In genomic region chr4:186660403-186660802, GRCh38 we compare ENCODE assay signal across 34 cellular contexts.
"Had no signal": no experiment of that assay in that cellular context is flagged by ENCODE, and none has a peak within 500 bp of the region (broad histone marks: within the 10 kb centered on the region; RNA-seq: fewer than 3 reads in every experiment).

No MANE protein-coding gene starts in this region.

- H3K4me1 Mint-ChIP-seq: activated CD4-positive, alpha-beta T cell treated with anti-CD3 and anti-CD28 coated beads for 36 hours; activated CD4-positive, alpha-beta T cell treated with anti-CD3 and anti-CD28 coated beads, Interleukin-2, amount 10 ng/mL, durations not matched to agents 24 days and 14 days; activated CD8-positive, alpha-beta memory T cell treated with anti-CD3 and anti-CD28 coated beads, Interleukin-2, amount 10 ng/mL, durations not matched to agents 7 days and 5 days; activated naive CD4-positive, alpha-beta T cell treated with anti-CD3 and anti-CD28 coated beads, Interleukin-2, amount 10 ng/mL, durations not matched to agents 7 days and 5 days; activated naive CD8-positive, alpha-beta T cell treated with anti-CD3 and anti-CD28 coated beads, Interleukin-2, amount 10 ng/mL, durations not matched to agents 7 days and 5 days; T-helper 17 cell had no signal

- H3K9me3 Mint-ChIP-seq: activated CD4-positive, alpha-beta memory T cell treated with anti-CD3 and anti-CD28 coated beads for 36 hours; activated CD4-positive, alpha-beta T cell treated with anti-CD3 and anti-CD28 coated beads, Interleukin-2, amount 10 ng/mL, durations not matched to agents 24 days and 14 days; activated naive CD4-positive, alpha-beta T cell treated with anti-CD3 and anti-CD28 coated beads, Interleukin-2, amount 50 U/mL, for 72 hours; activated naive CD8-positive, alpha-beta T cell treated with anti-CD3 and anti-CD28 coated beads, Interleukin-2, amount 10 ng/mL, durations not matched to agents 7 days and 5 days; dendritic cell treated with granulocyte-macrophage colony-stimulating factor and Interleukin-4, amounts not matched to agents 40 ng/mL and 50 ng/mL, for 4 days; endodermal cell; T-helper 2 cell treated with Interferon-gamma antibody and Interleukin-4, amounts not matched to agents 5 μg/mL and 100 μg/mL, for 36 hours had no signal

- H3K4me3 ChIP-seq: breast epithelium, cardiac muscle cell, coronary artery, dorsolateral prefrontal cortex had no signal

- H3K36me3 Mint-ChIP-seq: activated CD4-positive, alpha-beta memory T cell treated with anti-CD3 and anti-CD28 coated beads for 36 hours; activated CD8-positive, alpha-beta memory T cell treated with anti-CD3 and anti-CD28 coated beads, Interleukin-2, amount 10 ng/mL, durations not matched to agents 7 days and 5 days; activated naive CD4-positive, alpha-beta T cell treated with anti-CD3 and anti-CD28 coated beads, Interleukin-2, amount 10 ng/mL, durations not matched to agents 7 days and 5 days; activated naive CD4-positive, alpha-beta T cell treated with anti-CD3 and anti-CD28 coated beads, Interleukin-2, amount 50 U/mL, for 72 hours; activated naive CD8-positive, alpha-beta T cell treated with anti-CD3 and anti-CD28 coated beads, Interleukin-2, amount 10 ng/mL, durations not matched to agents 7 days and 5 days had no signal

- H3K9me3 ChIP-seq: breast epithelium had no signal

- H3K4me3 Mint-ChIP-seq: activated CD4-positive, alpha-beta memory T cell treated with anti-CD3 and anti-CD28 coated beads for 36 hours; activated CD4-positive, alpha-beta T cell treated with anti-CD3 and anti-CD28 coated beads for 36 hours; activated CD4-positive, alpha-beta T cell treated with anti-CD3 and anti-CD28 coated beads, Interleukin-2, amount 10 ng/mL, durations not matched to agents 24 days and 14 days; activated CD8-positive, alpha-beta memory T cell treated with anti-CD3 and anti-CD28 coated beads, Interleukin-2, amount 10 ng/mL, durations not matched to agents 7 days and 5 days; activated CD8-positive, alpha-beta T cell treated with anti-CD3 and anti-CD28 coated beads, Interleukin-2, amount 10 ng/mL, durations not matched to agents 7 days and 5 days; activated naive CD4-positive, alpha-beta T cell treated with anti-CD3 and anti-CD28 coated beads, Interleukin-2, amount 10 ng/mL, durations not matched to agents 7 days and 5 days; activated naive CD8-positive, alpha-beta T cell treated with anti-CD3 and anti-CD28 coated beads, Interleukin-2, amount 10 ng/mL, durations not matched to agents 7 days and 5 days; activated T-cell treated with anti-CD3 and anti-CD28 coated beads, Interleukin-2, amount 50 U/mL, for 72 hours; brain; dendritic cell treated with granulocyte-macrophage colony-stimulating factor and Interleukin-4, amounts not matched to agents 40 ng/mL and 50 ng/mL, for 4 days; endodermal cell; T-helper 17 cell; T-helper 2 cell treated with Interferon-gamma antibody and Interleukin-4, amounts not matched to agents 5 μg/mL and 100 μg/mL, for 36 hours had no signal

- ATAC-seq: activated CD4-positive, alpha-beta T cell treated with anti-CD3 and anti-CD28 coated beads for 36 hours; activated CD8-positive, alpha-beta memory T cell treated with anti-CD3 and anti-CD28 coated beads, Interleukin-2, amount 10 ng/mL, durations not matched to agents 7 days and 5 days; activated CD8-positive, alpha-beta T cell treated with anti-CD3 and anti-CD28 coated beads, Interleukin-2, amount 10 ng/mL, durations not matched to agents 7 days and 5 days; activated naive CD4-positive, alpha-beta T cell treated with anti-CD3 and anti-CD28 coated beads, Interleukin-2, amount 50 U/mL, for 72 hours; activated T-cell treated with anti-CD3 and anti-CD28 coated beads, Interleukin-2, amount 50 U/mL, for 72 hours; esophagus mucosa; T-helper 17 cell had no signal

- H3K27me3 ChIP-seq: breast epithelium, cardiac muscle cell had no signal

- FAIRE-seq: frontal cortex had no signal

- H3K36me3 ChIP-seq: breast epithelium had no signal

- H3K27me3 Mint-ChIP-seq: activated CD4-positive, alpha-beta memory T cell treated with anti-CD3 and anti-CD28 coated beads for 36 hours; activated CD4-positive, alpha-beta T cell treated with anti-CD3 and anti-CD28 coated beads for 36 hours; activated CD4-positive, alpha-beta T cell treated with anti-CD3 and anti-CD28 coated beads, Interleukin-2, amount 10 ng/mL, durations not matched to agents 24 days and 14 days; activated CD8-positive, alpha-beta memory T cell treated with anti-CD3 and anti-CD28 coated beads, Interleukin-2, amount 10 ng/mL, durations not matched to agents 7 days and 5 days; activated naive CD4-positive, alpha-beta T cell treated with anti-CD3 and anti-CD28 coated beads, Interleukin-2, amount 10 ng/mL, durations not matched to agents 7 days and 5 days; activated naive CD8-positive, alpha-beta T cell treated with anti-CD3 and anti-CD28 coated beads, Interleukin-2, amount 10 ng/mL, durations not matched to agents 7 days and 5 days; brain; dendritic cell treated with granulocyte-macrophage colony-stimulating factor and Interleukin-4, amounts not matched to agents 40 ng/mL and 50 ng/mL, for 4 days; T-helper 17 cell had no signal

- DNase-seq: activated CD4-positive, alpha-beta memory T cell treated with anti-CD3 and anti-CD28 coated beads for 36 hours; activated CD4-positive, alpha-beta T cell treated with anti-CD3 and anti-CD28 coated beads for 36 hours; activated CD4-positive, alpha-beta T cell treated with anti-CD3 and anti-CD28 coated beads, Interleukin-2, amount 10 ng/mL, durations not matched to agents 24 days and 14 days; activated CD4-positive, CD25-positive, alpha-beta regulatory T cell; activated CD4-positive, CD25-positive, alpha-beta regulatory T cell treated with anti-CD3 and anti-CD28 coated beads, Interleukin-2, amount 50 U/mL, for 72 hours; activated CD8-positive, alpha-beta memory T cell treated with anti-CD3 and anti-CD28 coated beads, Interleukin-2, amount 10 ng/mL, durations not matched to agents 7 days and 5 days; activated CD8-positive, alpha-beta memory T cell treated with anti-CD3 and anti-CD28 coated beads, Interleukin-2, amount 50 U/mL, for 4 hours; activated CD8-positive, alpha-beta T cell treated with anti-CD3 and anti-CD28 coated beads, Interleukin-2, amount 10 ng/mL, durations not matched to agents 7 days and 5 days; activated gamma-delta T cell; activated naive CD4-positive, alpha-beta T cell; activated naive CD4-positive, alpha-beta T cell treated with anti-CD3 and anti-CD28 coated beads, Interleukin-2, amount 10 ng/mL, durations not matched to agents 7 days and 5 days; activated naive CD8-positive, alpha-beta T cell treated with anti-CD3 and anti-CD28 coated beads, Interleukin-2, amount 10 ng/mL, durations not matched to agents 7 days and 5 days; activated T-cell treated with anti-CD3 and anti-CD28 coated beads, Interleukin-2, amount 50 U/mL, for 1 hour; activated T-cell treated with anti-CD3 and anti-CD28 coated beads, Interleukin-2, amount 50 U/mL, for 72 hours; amniotic stem cell; anterior cingulate cortex; central memory CD4-positive, alpha-beta T cell; cerebellar nuclear complex; dorsolateral prefrontal cortex; effector memory CD4-positive, alpha-beta T cell; endodermal cell; foreskin fibroblast; T-helper 1 cell; T-helper 17 cell; T1000 had no signal

- H3K27ac Mint-ChIP-seq: activated CD4-positive, alpha-beta memory T cell treated with anti-CD3 and anti-CD28 coated beads for 36 hours; activated CD4-positive, alpha-beta T cell treated with anti-CD3 and anti-CD28 coated beads for 36 hours; activated CD4-positive, alpha-beta T cell treated with anti-CD3 and anti-CD28 coated beads, Interleukin-2, amount 10 ng/mL, durations not matched to agents 24 days and 14 days; activated CD8-positive, alpha-beta memory T cell treated with anti-CD3 and anti-CD28 coated beads, Interleukin-2, amount 10 ng/mL, durations not matched to agents 7 days and 5 days; activated CD8-positive, alpha-beta T cell treated with anti-CD3 and anti-CD28 coated beads, Interleukin-2, amount 10 ng/mL, durations not matched to agents 7 days and 5 days; activated naive CD4-positive, alpha-beta T cell treated with anti-CD3 and anti-CD28 coated beads, Interleukin-2, amount 10 ng/mL, durations not matched to agents 7 days and 5 days; activated naive CD4-positive, alpha-beta T cell treated with anti-CD3 and anti-CD28 coated beads, Interleukin-2, amount 50 U/mL, for 72 hours; activated naive CD8-positive, alpha-beta T cell treated with anti-CD3 and anti-CD28 coated beads, Interleukin-2, amount 10 ng/mL, durations not matched to agents 7 days and 5 days; activated T-cell treated with anti-CD3 and anti-CD28 coated beads, Interleukin-2, amount 50 U/mL, for 72 hours; dendritic cell treated with granulocyte-macrophage colony-stimulating factor and Interleukin-4, amounts not matched to agents 40 ng/mL and 50 ng/mL, for 4 days; endodermal cell; T-helper 17 cell; T-helper 2 cell treated with Interferon-gamma antibody and Interleukin-4, amounts not matched to agents 5 μg/mL and 100 μg/mL, for 36 hours had no signal

- H3K4me1 ChIP-seq: breast epithelium had no signal

- H3K27ac ChIP-seq: breast epithelium, cardiac muscle cell, coronary artery, dorsolateral prefrontal cortex had no signal
